In the genomic region with DNA sequence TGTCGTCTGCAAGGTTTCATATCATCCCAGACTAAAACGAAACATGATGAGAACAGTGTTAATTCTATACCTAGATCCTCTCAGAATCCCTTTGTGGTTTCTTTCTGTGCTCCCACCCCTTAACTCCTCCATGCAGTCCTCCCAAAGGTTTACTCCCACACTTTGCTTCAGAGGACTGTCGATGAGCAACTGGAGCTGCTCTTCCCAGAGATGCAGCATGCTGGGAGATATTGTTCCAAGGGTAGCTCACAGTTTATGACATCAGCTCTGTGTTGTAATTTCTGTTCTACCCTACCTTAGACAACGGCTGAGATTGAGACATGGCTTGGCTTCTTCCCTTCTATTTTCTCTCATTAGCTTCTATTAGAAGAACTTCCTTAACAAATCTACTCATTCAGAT, we compare ENCODE assay signal across 1 cellular context.
TF ChIP-seq lines count a peak whose summit lies in the region.

No MANE protein-coding gene starts in this region.

TF ChIP-seq in GM23338, 12 proteins besides CTCF, POLR2A, EP300 and RAD21 (continued from another document):
- TF ChIP-seq, protein P1, sequence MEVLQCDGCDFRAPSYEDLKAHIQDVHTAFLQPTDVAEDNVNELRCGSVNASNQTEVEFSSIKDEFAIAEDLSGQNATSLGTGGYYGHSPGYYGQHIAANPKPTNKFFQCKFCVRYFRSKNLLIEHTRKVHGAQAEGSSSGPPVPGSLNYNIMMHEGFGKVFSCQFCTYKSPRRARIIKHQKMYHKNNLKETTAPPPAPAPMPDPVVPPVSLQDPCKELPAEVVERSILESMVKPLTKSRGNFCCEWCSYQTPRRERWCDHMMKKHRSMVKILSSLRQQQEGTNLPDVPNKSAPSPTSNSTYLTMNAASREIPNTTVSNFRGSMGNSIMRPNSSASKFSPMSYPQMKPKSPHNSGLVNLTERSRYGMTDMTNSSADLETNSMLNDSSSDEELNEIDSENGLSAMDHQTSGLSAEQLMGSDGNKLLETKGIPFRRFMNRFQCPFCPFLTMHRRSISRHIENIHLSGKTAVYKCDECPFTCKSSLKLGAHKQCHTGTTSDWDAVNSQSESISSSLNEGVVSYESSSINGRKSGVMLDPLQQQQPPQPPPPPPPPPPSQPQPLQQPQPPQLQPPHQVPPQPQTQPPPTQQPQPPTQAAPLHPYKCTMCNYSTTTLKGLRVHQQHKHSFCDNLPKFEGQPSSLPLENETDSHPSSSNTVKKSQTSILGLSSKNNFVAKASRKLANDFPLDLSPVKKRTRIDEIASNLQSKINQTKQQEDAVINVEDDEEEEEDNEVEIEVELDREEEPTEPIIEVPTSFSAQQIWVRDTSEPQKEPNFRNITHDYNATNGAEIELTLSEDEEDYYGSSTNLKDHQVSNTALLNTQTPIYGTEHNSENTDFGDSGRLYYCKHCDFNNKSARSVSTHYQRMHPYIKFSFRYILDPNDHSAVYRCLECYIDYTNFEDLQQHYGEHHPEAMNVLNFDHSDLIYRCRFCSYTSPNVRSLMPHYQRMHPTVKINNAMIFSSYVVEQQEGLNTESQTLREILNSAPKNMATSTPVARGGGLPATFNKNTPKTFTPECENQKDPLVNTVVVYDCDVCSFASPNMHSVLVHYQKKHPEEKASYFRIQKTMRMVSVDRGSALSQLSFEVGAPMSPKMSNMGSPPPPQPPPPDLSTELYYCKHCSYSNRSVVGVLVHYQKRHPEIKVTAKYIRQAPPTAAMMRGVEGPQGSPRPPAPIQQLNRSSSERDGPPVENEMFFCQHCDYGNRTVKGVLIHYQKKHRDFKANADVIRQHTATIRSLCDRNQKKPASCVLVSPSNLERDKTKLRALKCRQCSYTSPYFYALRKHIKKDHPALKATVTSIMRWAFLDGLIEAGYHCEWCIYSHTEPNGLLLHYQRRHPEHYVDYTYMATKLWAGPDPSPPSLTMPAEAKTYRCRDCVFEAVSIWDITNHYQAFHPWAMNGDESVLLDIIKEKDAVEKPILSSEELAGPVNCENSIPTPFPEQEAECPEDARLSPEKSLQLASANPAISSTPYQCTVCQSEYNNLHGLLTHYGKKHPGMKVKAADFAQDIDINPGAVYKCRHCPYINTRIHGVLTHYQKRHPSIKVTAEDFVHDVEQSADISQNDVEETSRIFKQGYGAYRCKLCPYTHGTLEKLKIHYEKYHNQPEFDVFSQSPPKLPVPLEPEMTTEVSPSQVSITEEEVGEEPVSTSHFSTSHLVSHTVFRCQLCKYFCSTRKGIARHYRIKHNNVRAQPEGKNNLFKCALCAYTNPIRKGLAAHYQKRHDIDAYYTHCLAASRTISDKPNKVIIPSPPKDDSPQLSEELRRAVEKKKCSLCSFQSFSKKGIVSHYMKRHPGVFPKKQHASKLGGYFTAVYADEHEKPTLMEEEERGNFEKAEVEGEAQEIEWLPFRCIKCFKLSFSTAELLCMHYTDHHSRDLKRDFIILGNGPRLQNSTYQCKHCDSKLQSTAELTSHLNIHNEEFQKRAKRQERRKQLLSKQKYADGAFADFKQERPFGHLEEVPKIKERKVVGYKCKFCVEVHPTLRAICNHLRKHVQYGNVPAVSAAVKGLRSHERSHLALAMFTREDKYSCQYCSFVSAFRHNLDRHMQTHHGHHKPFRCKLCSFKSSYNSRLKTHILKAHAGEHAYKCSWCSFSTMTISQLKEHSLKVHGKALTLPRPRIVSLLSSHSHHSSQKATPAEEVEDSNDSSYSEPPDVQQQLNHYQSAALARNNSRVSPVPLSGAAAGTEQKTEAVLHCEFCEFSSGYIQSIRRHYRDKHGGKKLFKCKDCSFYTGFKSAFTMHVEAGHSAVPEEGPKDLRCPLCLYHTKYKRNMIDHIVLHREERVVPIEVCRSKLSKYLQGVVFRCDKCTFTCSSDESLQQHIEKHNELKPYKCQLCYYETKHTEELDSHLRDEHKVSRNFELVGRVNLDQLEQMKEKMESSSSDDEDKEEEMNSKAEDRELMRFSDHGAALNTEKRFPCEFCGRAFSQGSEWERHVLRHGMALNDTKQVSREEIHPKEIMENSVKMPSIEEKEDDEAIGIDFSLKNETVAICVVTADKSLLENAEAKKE (CRISPR knock-in tag; IDR thresholded peaks at IDR 0.05), result no peak
- TF ChIP-seq, protein P2, sequence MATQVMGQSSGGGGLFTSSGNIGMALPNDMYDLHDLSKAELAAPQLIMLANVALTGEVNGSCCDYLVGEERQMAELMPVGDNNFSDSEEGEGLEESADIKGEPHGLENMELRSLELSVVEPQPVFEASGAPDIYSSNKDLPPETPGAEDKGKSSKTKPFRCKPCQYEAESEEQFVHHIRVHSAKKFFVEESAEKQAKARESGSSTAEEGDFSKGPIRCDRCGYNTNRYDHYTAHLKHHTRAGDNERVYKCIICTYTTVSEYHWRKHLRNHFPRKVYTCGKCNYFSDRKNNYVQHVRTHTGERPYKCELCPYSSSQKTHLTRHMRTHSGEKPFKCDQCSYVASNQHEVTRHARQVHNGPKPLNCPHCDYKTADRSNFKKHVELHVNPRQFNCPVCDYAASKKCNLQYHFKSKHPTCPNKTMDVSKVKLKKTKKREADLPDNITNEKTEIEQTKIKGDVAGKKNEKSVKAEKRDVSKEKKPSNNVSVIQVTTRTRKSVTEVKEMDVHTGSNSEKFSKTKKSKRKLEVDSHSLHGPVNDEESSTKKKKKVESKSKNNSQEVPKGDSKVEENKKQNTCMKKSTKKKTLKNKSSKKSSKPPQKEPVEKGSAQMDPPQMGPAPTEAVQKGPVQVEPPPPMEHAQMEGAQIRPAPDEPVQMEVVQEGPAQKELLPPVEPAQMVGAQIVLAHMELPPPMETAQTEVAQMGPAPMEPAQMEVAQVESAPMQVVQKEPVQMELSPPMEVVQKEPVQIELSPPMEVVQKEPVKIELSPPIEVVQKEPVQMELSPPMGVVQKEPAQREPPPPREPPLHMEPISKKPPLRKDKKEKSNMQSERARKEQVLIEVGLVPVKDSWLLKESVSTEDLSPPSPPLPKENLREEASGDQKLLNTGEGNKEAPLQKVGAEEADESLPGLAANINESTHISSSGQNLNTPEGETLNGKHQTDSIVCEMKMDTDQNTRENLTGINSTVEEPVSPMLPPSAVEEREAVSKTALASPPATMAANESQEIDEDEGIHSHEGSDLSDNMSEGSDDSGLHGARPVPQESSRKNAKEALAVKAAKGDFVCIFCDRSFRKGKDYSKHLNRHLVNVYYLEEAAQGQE (IDR thresholded peaks at IDR 0.05; ENCODE audit: unreplicated experiment), result no peak
- TF ChIP-seq POLR2AphosphoS5 (IDR thresholded peaks at IDR 0.05; ENCODE audit: low read depth) (no peak), NANOG (IDR thresholded peaks at IDR 0.05; ENCODE audit: borderline replicate concordance) (no peak), EZH2phosphoT487 (IDR thresholded peaks at IDR 0.05; ENCODE audit: unreplicated experiment) (no peak), EZH2 (IDR thresholded peaks at IDR 0.05; ENCODE audit: low read depth, unreplicated experiment) (no peak)
- TF ChIP-seq, protein P3, sequence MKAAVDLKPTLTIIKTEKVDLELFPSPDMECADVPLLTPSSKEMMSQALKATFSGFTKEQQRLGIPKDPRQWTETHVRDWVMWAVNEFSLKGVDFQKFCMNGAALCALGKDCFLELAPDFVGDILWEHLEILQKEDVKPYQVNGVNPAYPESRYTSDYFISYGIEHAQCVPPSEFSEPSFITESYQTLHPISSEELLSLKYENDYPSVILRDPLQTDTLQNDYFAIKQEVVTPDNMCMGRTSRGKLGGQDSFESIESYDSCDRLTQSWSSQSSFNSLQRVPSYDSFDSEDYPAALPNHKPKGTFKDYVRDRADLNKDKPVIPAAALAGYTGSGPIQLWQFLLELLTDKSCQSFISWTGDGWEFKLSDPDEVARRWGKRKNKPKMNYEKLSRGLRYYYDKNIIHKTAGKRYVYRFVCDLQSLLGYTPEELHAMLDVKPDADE (IDR thresholded peaks at IDR 0.05), result no peak
